Comparison of ENCODE assay signal across 21 cellular contexts in the genomic region with DNA sequence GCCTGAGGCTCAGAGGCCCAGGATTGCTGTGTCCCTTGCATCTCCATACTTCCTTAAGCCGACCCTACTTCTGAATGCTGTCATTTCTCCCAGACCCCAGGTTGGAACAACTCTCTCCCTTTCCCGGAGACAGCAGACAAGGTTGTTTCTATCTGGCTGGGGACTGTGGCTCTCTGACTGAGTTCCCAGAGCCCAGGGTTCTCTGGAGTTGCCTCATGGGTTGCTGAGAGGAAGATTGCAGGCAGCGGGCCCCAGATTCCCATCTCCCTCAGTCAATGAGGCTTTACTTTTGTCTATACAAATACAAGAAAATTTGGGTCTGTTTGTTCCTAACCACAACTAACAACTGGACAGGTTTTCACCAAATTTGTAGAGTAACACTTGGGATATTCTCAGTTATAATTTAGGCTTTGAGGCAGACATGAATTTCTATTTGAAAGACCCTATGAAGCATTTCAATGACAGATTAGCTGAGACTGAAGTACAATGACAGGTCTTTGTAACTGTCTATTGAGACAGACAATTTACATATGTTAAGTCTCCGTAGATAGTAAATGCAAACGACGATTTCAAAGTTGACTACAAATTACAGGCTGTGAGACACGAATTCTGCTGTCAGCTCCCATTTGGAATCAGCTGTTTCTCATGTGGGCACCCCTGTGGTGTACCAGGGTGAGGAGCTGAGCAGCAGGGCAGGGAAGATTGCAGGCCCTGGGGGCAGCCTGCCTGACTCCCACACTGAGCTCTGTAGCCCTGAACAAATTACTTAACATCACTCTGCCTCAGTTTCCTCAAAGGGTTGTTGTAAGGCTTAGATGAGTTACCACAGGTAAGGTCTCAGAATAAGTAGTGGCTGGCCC.
"Had no signal": no experiment of that assay in that cellular context is flagged by ENCODE, and none has a peak within 500 bp of the region (broad histone marks: within the 10 kb centered on the region; RNA-seq: fewer than 3 reads in every experiment).

No MANE protein-coding gene starts in this region.

- H3K4me1 ChIP-seq: right atrium auricular region, tibial artery had no signal

- DNase-seq: activated CD4-positive, alpha-beta T cell treated with anti-CD3 and anti-CD28 coated beads, Interleukin-2, amount 50 U/mL, for 1 hour; activated CD8-positive, alpha-beta memory T cell treated with anti-CD3 and anti-CD28 coated beads for 24 hours; activated CD8-positive, alpha-beta memory T cell treated with anti-CD3 and anti-CD28 coated beads, Interleukin-2, amount 50 U/mL, for 48 hours; activated effector memory CD4-positive, alpha-beta T cell treated with anti-CD3 and anti-CD28 coated beads, Interleukin-2, amount 50 U/mL, for 16 hours; activated naive CD4-positive, alpha-beta T cell treated with anti-CD3 and anti-CD28 coated beads, Interleukin-2, amount 50 U/mL, for 16 hours; activated T-cell treated with anti-CD3 and anti-CD28 coated beads, Interleukin-2, amount 50 U/mL, for 72 hours; aorta; effector CD4-positive, alpha-beta T cell; left ventricle myocardium superior; mesenchymal stem cell; naive thymus-derived CD8-positive, alpha-beta T cell; occipital lobe; stimulated activated CD4-positive, alpha-beta T cell treated with anti-CD3 and anti-CD28 coated beads, Interleukin-12 subunit alpha, Interleukin-12 subunit beta, amount 100 ng/mL, for 4 hours; stimulated activated CD4-positive, alpha-beta T cell treated with anti-CD3 and anti-CD28 coated beads, Interleukin-1b, Interleukin-23, amount 100 ng/mL, for 48 hours; stimulated activated CD8-positive, alpha-beta memory T cell treated with anti-CD3 and anti-CD28 coated beads, Interleukin-4, amount 100 ng/mL, for 48 hours; stimulated activated naive CD4-positive, alpha-beta T cell; T-helper 1 cell; T-helper 9 cell; tibial artery had no signal

- H3K4me3 ChIP-seq: coronary artery, right atrium auricular region, tibial artery had no signal

- ATAC-seq: activated T-cell treated with anti-CD3 and anti-CD28 coated beads, Interleukin-2, amount 50 U/mL, for 72 hours; left ventricle myocardium superior; naive thymus-derived CD8-positive, alpha-beta T cell had no signal

- H3K36me3 ChIP-seq: right atrium auricular region, tibial artery had no signal

- H3K27me3 ChIP-seq: right atrium auricular region, tibial artery had no signal

- H3K27ac ChIP-seq: coronary artery, right atrium auricular region, tibial artery had no signal

- H3K9me3 ChIP-seq: right atrium auricular region, tibial artery had no signal
